In the genomic region with DNA sequence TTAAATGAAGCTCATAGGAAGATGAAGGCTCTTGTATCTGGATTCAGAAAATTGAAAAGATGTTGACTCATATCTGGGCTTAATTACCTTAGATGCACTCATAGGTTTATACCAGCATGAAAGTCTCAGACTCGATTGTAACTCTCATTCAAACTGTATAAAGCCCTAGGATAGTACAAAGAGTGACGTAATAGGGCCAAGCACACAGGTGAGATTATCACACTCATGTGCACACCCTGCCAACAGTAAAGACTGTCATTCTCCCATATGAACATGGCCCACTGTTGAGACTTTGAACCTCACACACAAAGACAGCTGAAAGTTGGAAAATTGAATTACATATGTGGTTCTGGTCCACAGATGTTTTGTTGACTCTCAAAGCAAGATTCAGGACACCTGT, we compare ENCODE assay signal across 9 cellular contexts. TPM values are rescaled to one million over a fixed set of nuclear protein-coding genes. Genes with fewer than 3 reads are reported as not detected.
"Had no signal": no experiment of that assay in that cellular context is flagged by ENCODE, and none has a peak within 500 bp of the region (broad histone marks: within the 10 kb centered on the region; RNA-seq: fewer than 3 reads in every experiment).

No MANE protein-coding gene starts in this region.

- H3K4me3 ChIP-seq: GM12878 had no signal

- DNase-seq: GDM1, GF-D8 had no signal

- FAIRE-seq: G401.6, GM12878, GM12891, GM12892, GM18507, GM19239 had no signal

- ATAC-seq: GM12878 had no signal

RNA-seq across cellular contexts. Expression of a gene that starts 18.0 kb away (rescaled TPM):
- total RNA-seq: G401, GM12878 had no signal
- polyA plus RNA-seq: GM12878 had no signal

RNA-seq across cellular contexts. Expression of a gene that starts 30.2 kb away (rescaled TPM):
- total RNA-seq: G401, GM12878 had no signal
- polyA plus RNA-seq: GM12878 had no signal
